Comparison of ENCODE assay signal across 1 cellular context in the genomic region with DNA sequence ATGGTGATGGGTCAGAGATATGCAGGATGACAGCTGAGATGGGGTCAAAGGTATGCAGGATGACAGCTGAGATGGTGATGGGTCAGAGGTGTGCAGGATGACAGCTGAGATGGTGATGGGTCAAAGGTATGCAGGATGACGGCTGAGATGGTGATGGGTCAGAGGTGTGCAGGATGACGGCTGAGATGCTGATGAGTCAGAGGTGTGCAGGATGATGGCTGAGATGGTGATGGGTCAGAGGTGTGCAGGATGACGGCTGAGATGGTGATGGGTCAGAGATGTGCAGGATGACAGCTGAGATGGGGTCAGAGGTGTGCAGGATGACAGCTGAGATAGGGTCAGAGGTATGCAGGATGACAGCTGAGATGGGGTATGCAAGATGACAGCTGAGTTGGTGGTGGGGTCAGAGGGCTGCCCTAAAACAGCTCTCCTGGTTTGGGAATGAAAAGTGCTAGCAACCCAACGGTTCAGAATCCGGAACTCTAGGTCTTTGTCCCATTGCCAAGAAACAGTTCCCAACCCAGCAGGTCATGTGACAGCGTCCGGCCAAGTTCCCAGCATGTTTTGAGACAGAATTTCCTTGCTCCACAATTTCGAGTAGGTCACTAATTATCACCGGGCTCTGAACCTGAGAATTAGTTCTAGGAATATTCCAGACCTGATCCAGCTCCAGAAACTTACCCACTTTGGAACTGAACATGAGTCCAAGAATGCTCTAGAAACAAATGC.
TF ChIP-seq lines count a peak whose summit lies in the region.

No MANE protein-coding gene starts in this region.

TF ChIP-seq in HepG2, 621 proteins besides CTCF, POLR2A, EP300 and RAD21:
- no peak for TF ChIP-seq REXO4 (CRISPR knock-in tag; IDR thresholded peaks at IDR 0.05; ENCODE audit: borderline replicate concordance)
- TF ChIP-seq, protein P1, sequence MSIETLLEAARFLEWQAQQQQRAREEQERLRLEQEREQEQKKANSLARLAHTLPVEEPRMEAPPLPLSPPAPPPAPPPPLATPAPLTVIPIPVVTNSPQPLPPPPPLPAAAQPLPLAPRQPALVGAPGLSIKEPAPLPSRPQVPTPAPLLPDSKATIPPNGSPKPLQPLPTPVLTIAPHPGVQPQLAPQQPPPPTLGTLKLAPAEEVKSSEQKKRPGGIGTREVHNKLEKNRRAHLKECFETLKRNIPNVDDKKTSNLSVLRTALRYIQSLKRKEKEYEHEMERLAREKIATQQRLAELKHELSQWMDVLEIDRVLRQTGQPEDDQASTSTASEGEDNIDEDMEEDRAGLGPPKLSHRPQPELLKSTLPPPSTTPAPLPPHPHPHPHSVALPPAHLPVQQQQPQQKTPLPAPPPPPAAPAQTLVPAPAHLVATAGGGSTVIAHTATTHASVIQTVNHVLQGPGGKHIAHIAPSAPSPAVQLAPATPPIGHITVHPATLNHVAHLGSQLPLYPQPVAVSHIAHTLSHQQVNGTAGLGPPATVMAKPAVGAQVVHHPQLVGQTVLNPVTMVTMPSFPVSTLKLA (IDR thresholded peaks at IDR 0.05): 0 out of 2 replicates have a peak, but pooled peaks have one; percentile 6
- peak; percentile 74 for TF ChIP-seq CREB1 (IDR thresholded peaks at IDR 0.05)
- TF ChIP-seq CREB1 (CRISPR knock-in tag; IDR thresholded peaks at IDR 0.05): no peak
